Comparison of ENCODE assay signal across 9 cellular contexts in genomic region chr3:129233538-129233937, GRCh38. TPM values are rescaled to one million over a fixed set of nuclear protein-coding genes. Genes with fewer than 3 reads are reported as not detected.
DNase-seq lines count a peak whose midpoint lies in the region; ATAC-seq, FAIRE-seq and TF ChIP-seq lines count a peak whose summit lies in the region.
"Had no signal": no experiment of that assay in that cellular context is flagged by ENCODE, and none has a peak within 500 bp of the region (broad histone marks: within the 10 kb centered on the region; RNA-seq: fewer than 3 reads in every experiment).

No MANE protein-coding gene starts in this region.

- ATAC-seq in GM19025 (IDR thresholded peaks at IDR 0.05; ENCODE audit: low read depth, unreplicated experiment) = peak; percentile 91
- peak; percentile 72 for ATAC-seq in HG02970 (IDR thresholded peaks at IDR 0.05; ENCODE audit: low FRiP score, unreplicated experiment)

- H3K9ac ChIP-seq in mucosa of rectum (ENCODE audit: low read depth in 1 of 2, low read length in 2 of 2) (no peak overlapping the region), endodermal cell (ENCODE audit: extremely low read depth, low read length, poor library complexity, severe bottlenecking) (no peak overlapping the region)

- H3K27me3 Mint-ChIP-seq in endodermal cell (ENCODE audit: insufficient read depth) = no peaks in the 10 kb centered on the region

- H3K27ac Mint-ChIP-seq in endodermal cell = no peak overlapping the region

- H3K4me3 ChIP-seq in mucosa of rectum (ENCODE audit: low read length in 2 of 2) (no peak overlapping the region), endodermal cell (ENCODE audit: low read length) (no peak overlapping the region)

- peak; percentile 98 for DNase-seq in SIG-M5 treated with dmso at 0.1 percent for 504 hours (lab: John Stamatoyannopoulos, UW; ENCODE audit: unreplicated experiment)
- DNase-seq in retina = no peak
- no peak for DNase-seq in endodermal cell
- DNase-seq in NCI-H2196 (lab: John Stamatoyannopoulos, UW; ENCODE audit: unreplicated experiment) = no peak
- no peak for DNase-seq in frontal cortex (ENCODE audit: low spot score in 2 of 2)

- WGBS in endodermal cell (ENCODE audit: insufficient coverage in 1 of 2, insufficient read length in 1 of 2), 2 experiments = 75 to 86% methylated on average over 3 to 4 of the region's 4 CpGs

- H3K4me1 Mint-ChIP-seq in endodermal cell = peaks cover 11% of the 10 kb centered on the region

- no peak for FAIRE-seq in frontal cortex (lab: Jason Lieb, UNC)
- FAIRE-seq: colon had no signal

- no peaks in the 10 kb centered on the region for H3K36me3 ChIP-seq in mucosa of rectum (ENCODE audit: control insufficient read depth in 2 of 2, insufficient read depth in 2 of 2, low read length in 2 of 2)
- H3K36me3 ChIP-seq in endodermal cell (ENCODE audit: control insufficient read depth, insufficient read depth, low read length) = no peaks in the 10 kb centered on the region

- H3K27ac ChIP-seq in mucosa of rectum (ENCODE audit: low read depth in 2 of 2, low read length in 2 of 2) (peak overlapping the region; percentile 48 to 52), endodermal cell (ENCODE audit: low read depth, low read length) (no peak overlapping the region)

- no peak overlapping the region for H3K4me3 Mint-ChIP-seq in endodermal cell

- no peak for TF ChIP-seq CTCF in endodermal cell (conservative IDR thresholded peaks at IDR 0.05)

- H3K9me3 ChIP-seq in mucosa of rectum (ENCODE audit: control insufficient read depth in 2 of 2, low read length in 2 of 2) = no peaks in the 10 kb centered on the region
- no peaks in the 10 kb centered on the region for H3K9me3 ChIP-seq in endodermal cell (ENCODE audit: control insufficient read depth, low read length)

- no peaks in the 10 kb centered on the region for H3K36me3 Mint-ChIP-seq in endodermal cell (ENCODE audit: low read depth)

- no peaks in the 10 kb centered on the region for H3K27me3 ChIP-seq in mucosa of rectum (ENCODE audit: control insufficient read depth in 2 of 2, insufficient read depth in 2 of 2, low read length in 2 of 2)
- H3K27me3 ChIP-seq in endodermal cell (ENCODE audit: control insufficient read depth, insufficient read depth, low read length, poor library complexity, severe bottlenecking) = no peaks in the 10 kb centered on the region

- H3K4me1 ChIP-seq in mucosa of rectum (ENCODE audit: control insufficient read depth in 2 of 2, insufficient read depth in 2 of 2, low read length in 2 of 2) = peaks cover 11 to 14% of the 10 kb centered on the region in 2 donors
- H3K4me1 ChIP-seq in endodermal cell (ENCODE audit: control insufficient read depth, insufficient read depth, low read length) = no peaks in the 10 kb centered on the region

- H3K9me3 Mint-ChIP-seq in endodermal cell = no peaks in the 10 kb centered on the region

RNA-seq across cellular contexts. Expression of gene COPG1, which starts 15.9 kb away (rescaled TPM):
- total RNA-seq in endodermal cell = 100 to 1,000 TPM; 151 to 193 TPM
- polyA plus RNA-seq in endodermal cell (2013, experiment 1 of 2) = 88.8 TPM
- 90.2 TPM for polyA plus RNA-seq in endodermal cell (2013, experiment 2 of 2)
- total RNA-seq in frontal cortex = 137 TPM

RNA-seq across cellular contexts. Expression of gene HMCES, which starts 45.1 kb away (rescaled TPM):
- total RNA-seq in endodermal cell (10 to 100 TPM; 42.9 to 46.9 TPM), frontal cortex (21.6 TPM)
- polyA plus RNA-seq in endodermal cell (2013, experiment 1 of 2) = 40.1 TPM
- polyA plus RNA-seq in endodermal cell (2013, experiment 2 of 2) = 33.1 TPM

RNA-seq across cellular contexts. Expression of gene CNBP, which starts 49.8 kb away (rescaled TPM):
- total RNA-seq in endodermal cell (100 to 1,000 TPM; 284 to 343 TPM), frontal cortex (169 TPM)
- 344 TPM for polyA plus RNA-seq in endodermal cell (2013, experiment 1 of 2)
- polyA plus RNA-seq in endodermal cell (2013, experiment 2 of 2) = 320 TPM
